8 cellular contexts compared by ENCODE assay signal in the genomic region with DNA sequence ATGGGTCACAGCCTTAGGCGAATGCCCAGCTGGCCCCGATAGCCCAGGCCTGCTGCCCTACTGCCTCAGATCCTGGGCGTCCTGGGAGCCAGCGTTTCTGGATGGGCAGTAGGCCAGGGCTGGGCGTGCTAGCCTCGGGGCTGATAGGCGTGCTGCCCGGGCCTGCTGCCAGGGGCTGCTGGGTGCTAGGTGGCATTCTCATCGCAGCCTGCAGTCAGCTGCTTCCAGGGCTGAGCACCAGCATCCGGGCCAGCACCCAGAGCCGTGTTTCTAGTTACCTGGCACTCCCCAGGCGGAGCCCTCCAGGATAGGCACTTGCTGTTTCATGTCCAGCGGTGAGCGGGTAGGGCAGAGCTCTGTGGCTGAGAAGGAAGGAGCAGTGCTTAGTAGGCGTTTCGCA. TPM values are rescaled to one million over a fixed set of nuclear protein-coding genes. Genes with fewer than 3 reads are reported as not detected.
A peak's percentile ranks its signal among the peaks of the same experiment; 100 is the strongest.
DNase-seq lines count a peak whose midpoint lies in the region; ATAC-seq and TF ChIP-seq lines count a peak whose summit lies in the region.
"Not testable (repeated sequence)": the region's sequence is repeated elsewhere in the genome, so short reads cannot be mapped to it uniquely, and the experiment has no call there.
"Had no signal": no experiment of that assay in that cellular context is flagged by ENCODE, and none has a peak within 500 bp of the region (broad histone marks: within the 10 kb centered on the region; RNA-seq: fewer than 3 reads in every experiment).

No MANE protein-coding gene starts in this region.

- intact Hi-C loops in CD4-positive, alpha-beta T cell (cut with DNase I, micrococcal nuclease); left cardiac atrium (cut with DNase I); left lung (cut with DNase I); naive thymus-derived CD4-positive, alpha-beta T cell (cut with micrococcal nuclease); gastrocnemius medialis (cut with DNase I; ENCODE audit: low total_unique reads): not testable (repeated sequence)

- not testable (repeated sequence) for H3K36me3 ChIP-seq in RWPE2 (ENCODE audit: low read depth); gastrocnemius medialis
- peaks cover 0 to 27% of the 10 kb centered on the region in 2 donors for H3K36me3 ChIP-seq in gastroesophageal sphincter
- peaks cover 0 to 27% of the 10 kb centered on the region in 2 donors for H3K36me3 ChIP-seq in left lung
- H3K36me3 ChIP-seq in naive thymus-derived CD4-positive, alpha-beta T cell (ENCODE audit: control insufficient read depth in 2 of 3, insufficient read depth in 3 of 3, low read length in 3 of 3) = peaks cover 0 to 29% (median 7%) of the 10 kb centered on the region in 3 experiments

- peak; percentile 44 for ATAC-seq in CD4-positive, alpha-beta T cell (ENCODE audit: poor library complexity)
- ATAC-seq in RWPE2 (ENCODE audit: low read depth) = peak; percentile 77
- peak; percentile 6 for ATAC-seq in gastroesophageal sphincter
- ATAC-seq in left cardiac atrium = peak; percentile 73 to 74
- ATAC-seq in left lung = peak; percentile 63
- ATAC-seq in naive thymus-derived CD4-positive, alpha-beta T cell = peak; percentile 13
- peak; percentile 37 to 54 for ATAC-seq in gastrocnemius medialis

- not testable (repeated sequence) for TF ChIP-seq CTCF in CD4-positive, alpha-beta T cell (IDR thresholded peaks at IDR 0.05); RWPE2 (IDR thresholded peaks at IDR 0.05; ENCODE audit: poor library complexity, severe bottlenecking); gastroesophageal sphincter (IDR thresholded peaks at IDR 0.05); left lung (IDR thresholded peaks at IDR 0.05); gastrocnemius medialis (IDR thresholded peaks at IDR 0.05 in 4 of 5, conservative IDR thresholded peaks at IDR 0.05 in 1 of 5)

- TF ChIP-seq EP300 in gastroesophageal sphincter (IDR thresholded peaks at IDR 0.05) = not testable (repeated sequence)

- not testable (repeated sequence) for DNase-seq in CD4-positive, alpha-beta T cell; RWPE2 (ENCODE audit: low spot score); left cardiac atrium; left lung; naive thymus-derived CD4-positive, alpha-beta T cell; gastrocnemius medialis

- not testable (repeated sequence) for H3K27me3 ChIP-seq in CD4-positive, alpha-beta T cell (ENCODE audit: control insufficient read depth, insufficient read depth, low read length); RWPE2 (ENCODE audit: insufficient read depth, poor library complexity, severe bottlenecking); gastroesophageal sphincter; left lung; naive thymus-derived CD4-positive, alpha-beta T cell (ENCODE audit: control insufficient read depth in 2 of 2, insufficient read depth in 2 of 2, low read length in 2 of 2); gastrocnemius medialis

- not testable (repeated sequence) for H3K4me1 ChIP-seq in RWPE2 (ENCODE audit: insufficient read depth, poor library complexity, severe bottlenecking); left lung; naive thymus-derived CD4-positive, alpha-beta T cell (ENCODE audit: control insufficient read depth in 2 of 2, insufficient read depth in 2 of 2, low read length in 2 of 2); gastrocnemius medialis
- peaks cover 0 to 24% (median 0%) of the 10 kb centered on the region in 3 donors for H3K4me1 ChIP-seq in gastroesophageal sphincter

- POLR2A ChIA-PET in CD4-positive, alpha-beta T cell (lab: Charles Lee); naive thymus-derived CD4-positive, alpha-beta T cell (lab: Charles Lee): not testable (repeated sequence)

- H3K4me3 ChIP-seq in RWPE2 (ENCODE audit: severe bottlenecking); gastroesophageal sphincter; left lung; naive thymus-derived CD4-positive, alpha-beta T cell (ENCODE audit: low read length); gastrocnemius medialis: not testable (repeated sequence)

- CTCF ChIA-PET in CD4-positive, alpha-beta T cell (lab: Charles Lee); naive thymus-derived CD4-positive, alpha-beta T cell (lab: Charles Lee): not testable (repeated sequence)

- H3K9me3 ChIP-seq in CD4-positive, alpha-beta T cell (ENCODE audit: control insufficient read depth, low read length); RWPE2 (ENCODE audit: severe bottlenecking); gastroesophageal sphincter; left lung; naive thymus-derived CD4-positive, alpha-beta T cell (ENCODE audit: control insufficient read depth in 2 of 3, low read length in 3 of 3); gastrocnemius medialis: not testable (repeated sequence)

- TF ChIP-seq POLR2A in gastroesophageal sphincter (IDR thresholded peaks at IDR 0.05); gastrocnemius medialis (IDR thresholded peaks at IDR 0.05): not testable (repeated sequence)

- no CpG with 5 or more reads among the region's 16 CpGs for WGBS in gastroesophageal sphincter (ENCODE audit: low coverage in 1 of 2), 2 donors

- not testable (repeated sequence) for H3K9me3 Mint-ChIP-seq in CD4-positive, alpha-beta T cell; naive thymus-derived CD4-positive, alpha-beta T cell

- in situ Hi-C loops in gastrocnemius medialis (cut with MboI; ENCODE audit: low sequenced_read_pairs in 4 of 4) = not testable (repeated sequence)

- H3K4me1 Mint-ChIP-seq in CD4-positive, alpha-beta T cell (ENCODE audit: low read depth); naive thymus-derived CD4-positive, alpha-beta T cell: not testable (repeated sequence)

- not testable (repeated sequence) for H3K27ac Mint-ChIP-seq in CD4-positive, alpha-beta T cell; naive thymus-derived CD4-positive, alpha-beta T cell

- H3K27me3 Mint-ChIP-seq in CD4-positive, alpha-beta T cell; naive thymus-derived CD4-positive, alpha-beta T cell: not testable (repeated sequence)

- H3K36me3 Mint-ChIP-seq in CD4-positive, alpha-beta T cell (ENCODE audit: low read depth); naive thymus-derived CD4-positive, alpha-beta T cell: not testable (repeated sequence)

- not testable (repeated sequence) for H3K27ac ChIP-seq in CD4-positive, alpha-beta T cell (ENCODE audit: low read depth, low read length); RWPE2 (ENCODE audit: poor library complexity, severe bottlenecking); gastroesophageal sphincter; left lung; naive thymus-derived CD4-positive, alpha-beta T cell (ENCODE audit: low read depth, low read length); gastrocnemius medialis

- H3K4me3 Mint-ChIP-seq in CD4-positive, alpha-beta T cell; naive thymus-derived CD4-positive, alpha-beta T cell: not testable (repeated sequence)

RNA-seq across cellular contexts. Expression of gene HIC2, which starts 23.5 kb away (rescaled TPM):
- 10 to 100 TPM in 1 of 2 experiments, 1 to 10 TPM in 1; 10.0 TPM for total RNA-seq in CD4-positive, alpha-beta T cell
- total RNA-seq in gastroesophageal sphincter (1 to 10 TPM; 4.4 to 5.1 (median 4.8) TPM), left cardiac atrium (1 to 10 TPM; 1.6 to 2.8 TPM), left lung (1 to 10 TPM; 3.4 to 4.1 TPM), gastrocnemius medialis (1 to 10 TPM; 1.5 to 4.0 (median 2.0) TPM)
- total RNA-seq in naive thymus-derived CD4-positive, alpha-beta T cell = 10 to 100 TPM in 4 of 5 experiments, 1 to 10 TPM in 1; 4.5 to 13.8 (median 11.4) TPM
- polyA plus RNA-seq in naive thymus-derived CD4-positive, alpha-beta T cell = 1 to 10 TPM in 1 of 2 donors, under 1 TPM in 1; 0.44 to 1.2 TPM

RNA-seq across cellular contexts. Expression of gene TMEM191C, which starts 26.5 kb away (rescaled TPM):
- total RNA-seq in CD4-positive, alpha-beta T cell = 1 to 10 TPM; 3.9 to 4.3 TPM
- total RNA-seq in gastroesophageal sphincter (1 to 10 TPM in 1 of 4 donors, under 1 TPM in 2, not detected in 1; 0.15 to 4.4 (median 0.27) TPM), left cardiac atrium (under 1 TPM; 0.31 to 0.82 TPM), left lung (1 to 10 TPM; 1.6 to 1.8 TPM), gastrocnemius medialis (under 1 TPM in 1 of 4 donors, not detected in 3; 0.16 TPM)
- 1 to 10 TPM; 1.3 to 7.3 (median 3.7) TPM for total RNA-seq in naive thymus-derived CD4-positive, alpha-beta T cell
- polyA plus RNA-seq in naive thymus-derived CD4-positive, alpha-beta T cell = 1 to 10 TPM in 1 of 2 donors, under 1 TPM in 1; 0.51 to 2.3 TPM

RNA-seq across cellular contexts. Expression of gene RIMBP3B, which starts 57.1 kb away (rescaled TPM):
- total RNA-seq in CD4-positive, alpha-beta T cell = under 1 TPM; 0.11 to 0.36 TPM
- total RNA-seq in gastroesophageal sphincter = under 1 TPM in 2 of 4 donors, not detected in 2; under 0.01 to 0.12 TPM
- under 1 TPM in 1 of 2 donors, not detected in 1; 0.06 TPM for total RNA-seq in left cardiac atrium
- under 1 TPM; 0.10 to 0.32 TPM for total RNA-seq in left lung
- total RNA-seq in naive thymus-derived CD4-positive, alpha-beta T cell = 1 to 10 TPM in 2 of 5 experiments, under 1 TPM in 2, not detected in 1; 0.31 to 4.1 (median 1.8) TPM
- polyA plus RNA-seq in naive thymus-derived CD4-positive, alpha-beta T cell = 1 to 10 TPM in 1 of 2 donors, under 1 TPM in 1; 0.96 to 1.3 TPM
- not detected for total RNA-seq in gastrocnemius medialis
- total RNA-seq: CD4-positive, CD25-positive, alpha-beta regulatory T cell had no signal

Comparison
In these comparisons a context has a peak if more than half of its experiments do, and no peak if none do; other contexts are left out.
1. ATAC-seq: peak in every context shown above with its lines; median percentile 77 in RWPE2; 74 in left cardiac atrium; 63 in left lung; 46 in gastrocnemius medialis; 44 in CD4-positive, alpha-beta T cell; 13 in naive thymus-derived CD4-positive, alpha-beta T cell; 6 in gastroesophageal sphincter.